8 cellular contexts compared by ENCODE assay signal in genomic region chr16:3023415-3023668, GRCh38. TPM values are rescaled to one million over a fixed set of nuclear protein-coding genes. Genes with fewer than 3 reads are reported as not detected.
DNase-seq lines count a peak whose midpoint lies in the region; ATAC-seq and TF ChIP-seq lines count a peak whose summit lies in the region.

No MANE protein-coding gene starts in this region.

- DNase-seq in ELR (ENCODE audit: low read depth) (peak; percentile 85), M059J (ENCODE audit: low read depth) (peak; percentile 96), hepatocyte (ENCODE audit: low spot score) (peak; percentile 76), skeletal muscle cell (ENCODE audit: low read depth) (peak; percentile 15), SKM-1 treated with dmso at 0.1 percent for 144 hours (lab: John Stamatoyannopoulos, UW; ENCODE audit: unreplicated experiment) (no peak), NCI-H2081 treated with DMSO at 0.1 percent for 48 hours (lab: John Stamatoyannopoulos, UW) (no peak)
- DNase-seq in activated naive CD8-positive, alpha-beta T cell treated with anti-CD3 and anti-CD28 coated beads, Interleukin-2, amount 50 U/mL, for 24 hours: no peak

- peaks cover 8% of the 10 kb centered on the region for H3K27me3 Mint-ChIP-seq in activated naive CD8-positive, alpha-beta T cell treated with anti-CD3 and anti-CD28 coated beads, Interleukin-2, amount 50 U/mL, for 24 hours

- no peak for TF ChIP-seq CTCF in hepatocyte (IDR thresholded peaks at IDR 0.05; ENCODE audit: poor library complexity)

- H3K27ac ChIP-seq in hepatocyte: peak overlapping the region; percentile 98

- H3K36me3 ChIP-seq in hepatocyte (replicated peaks; ENCODE audit: insufficient read depth, low read depth): no peaks in the 10 kb centered on the region

- peaks cover 5% of the 10 kb centered on the region for H4K20me1 ChIP-seq in hepatocyte (ENCODE audit: insufficient read depth, poor library complexity, severe bottlenecking)

- H3K4me1 Mint-ChIP-seq in activated naive CD8-positive, alpha-beta T cell treated with anti-CD3 and anti-CD28 coated beads, Interleukin-2, amount 50 U/mL, for 24 hours: peaks cover 55% of the 10 kb centered on the region

- peaks cover 8% of the 10 kb centered on the region for H3K36me3 Mint-ChIP-seq in activated naive CD8-positive, alpha-beta T cell treated with anti-CD3 and anti-CD28 coated beads, Interleukin-2, amount 50 U/mL, for 24 hours (ENCODE audit: low read depth)

- H3K4me3 Mint-ChIP-seq in activated naive CD8-positive, alpha-beta T cell treated with anti-CD3 and anti-CD28 coated beads, Interleukin-2, amount 50 U/mL, for 24 hours: peak overlapping the region; percentile 85

- H3K4me3 ChIP-seq in hepatocyte (peak overlapping the region; percentile 79), skeletal muscle cell (ENCODE audit: low read depth, low read length) (peak overlapping the region; percentile 69)

- H3K9me3 ChIP-seq in hepatocyte (ENCODE audit: low read depth): no peaks in the 10 kb centered on the region

- no peak for ATAC-seq in activated naive CD8-positive, alpha-beta T cell treated with anti-CD3 and anti-CD28 coated beads, Interleukin-2, amount 50 U/mL, for 24 hours
- ATAC-seq in HG03045 (IDR thresholded peaks at IDR 0.05; ENCODE audit: unreplicated experiment): no peak

- H3K9me3 Mint-ChIP-seq in activated naive CD8-positive, alpha-beta T cell treated with anti-CD3 and anti-CD28 coated beads, Interleukin-2, amount 50 U/mL, for 24 hours: no peaks in the 10 kb centered on the region

- no peaks in the 10 kb centered on the region for H3K27me3 ChIP-seq in hepatocyte

- peaks cover 33% of the 10 kb centered on the region for H3K4me1 ChIP-seq in hepatocyte (ENCODE audit: insufficient read depth)

- peak overlapping the region; percentile 97 for H3K27ac Mint-ChIP-seq in activated naive CD8-positive, alpha-beta T cell treated with anti-CD3 and anti-CD28 coated beads, Interleukin-2, amount 50 U/mL, for 24 hours

- WGBS in hepatocyte (ENCODE audit: low lambda C conversion rate, missing lambda C conversion rate): 9% methylated on average over 4 of the region's 6 CpGs

- peaks cover 29% of the 10 kb centered on the region for H3K79me2 ChIP-seq in hepatocyte

- H3K4me2 ChIP-seq in hepatocyte: peak overlapping the region; percentile 99

- H2AFZ ChIP-seq in hepatocyte: no peak overlapping the region

- H3K9me2 ChIP-seq in hepatocyte (replicated peaks; ENCODE audit: insufficient read depth): no peaks in the 10 kb centered on the region

RNA-seq across cellular contexts. Expression of gene HCFC1R1, which starts 0.4 kb away (rescaled TPM):
- 28.1 and 47.8 TPM in 2 replicates for total RNA-seq in M059J (2014; rRNA removed; shearing (Covaris generic))
- 19.7 and 35.7 TPM in 2 replicates for total RNA-seq in hepatocyte
- 158 and 201 TPM in 2 replicates for polyA plus RNA-seq in hepatocyte

RNA-seq across cellular contexts. Expression of gene THOC6, which starts 0.5 kb away (rescaled TPM):
- total RNA-seq in M059J (2014; rRNA removed; shearing (Covaris generic)): 29.9 and 31.7 TPM in 2 replicates
- 35.6 and 41.2 TPM in 2 replicates for total RNA-seq in hepatocyte
- polyA plus RNA-seq in hepatocyte: 79.4 and 86.2 TPM in 2 replicates

RNA-seq across cellular contexts. Expression of gene TNFRSF12A, which starts 3.2 kb away (rescaled TPM):
- 662 and 743 TPM in 2 replicates for total RNA-seq in M059J (2014; rRNA removed; shearing (Covaris generic))
- 126 and 127 TPM in 2 replicates for total RNA-seq in hepatocyte
- polyA plus RNA-seq in hepatocyte: 385 and 452 TPM in 2 replicates

RNA-seq across cellular contexts. Expression of gene CLDN6, which starts 5.4 kb away (rescaled TPM):
- total RNA-seq in M059J (2014; rRNA removed; shearing (Covaris generic)): 0.27 and 0.34 TPM in 2 replicates
- 258 and 297 TPM in 2 replicates for total RNA-seq in hepatocyte
- 568 and 574 TPM in 2 replicates for polyA plus RNA-seq in hepatocyte

RNA-seq across cellular contexts. Expression of gene CLDN9, which starts 10.6 kb away (rescaled TPM):
- not detected in 2 replicates for total RNA-seq in M059J (2014; rRNA removed; shearing (Covaris generic))
- 2.0 and 3.5 TPM in 2 replicates for total RNA-seq in hepatocyte
- polyA plus RNA-seq in hepatocyte: 8.9 and 9.0 TPM in 2 replicates

Comparison
In these comparisons a context has a peak if more than half of its experiments do, and no peak if none do; other contexts are left out.
1. DNase-seq: peak in ELR (single experiment), M059J (single experiment), hepatocyte (single experiment) and skeletal muscle cell (single experiment); none in activated naive CD8-positive, alpha-beta T cell treated with anti-CD3 and anti-CD28 coated beads, Interleukin-2, amount 50 U/mL, for 24 hours (single experiment), SKM-1 treated with dmso at 0.1 percent for 144 hours (single experiment) and NCI-H2081 treated with DMSO at 0.1 percent for 48 hours (single experiment).